In the genomic region with DNA sequence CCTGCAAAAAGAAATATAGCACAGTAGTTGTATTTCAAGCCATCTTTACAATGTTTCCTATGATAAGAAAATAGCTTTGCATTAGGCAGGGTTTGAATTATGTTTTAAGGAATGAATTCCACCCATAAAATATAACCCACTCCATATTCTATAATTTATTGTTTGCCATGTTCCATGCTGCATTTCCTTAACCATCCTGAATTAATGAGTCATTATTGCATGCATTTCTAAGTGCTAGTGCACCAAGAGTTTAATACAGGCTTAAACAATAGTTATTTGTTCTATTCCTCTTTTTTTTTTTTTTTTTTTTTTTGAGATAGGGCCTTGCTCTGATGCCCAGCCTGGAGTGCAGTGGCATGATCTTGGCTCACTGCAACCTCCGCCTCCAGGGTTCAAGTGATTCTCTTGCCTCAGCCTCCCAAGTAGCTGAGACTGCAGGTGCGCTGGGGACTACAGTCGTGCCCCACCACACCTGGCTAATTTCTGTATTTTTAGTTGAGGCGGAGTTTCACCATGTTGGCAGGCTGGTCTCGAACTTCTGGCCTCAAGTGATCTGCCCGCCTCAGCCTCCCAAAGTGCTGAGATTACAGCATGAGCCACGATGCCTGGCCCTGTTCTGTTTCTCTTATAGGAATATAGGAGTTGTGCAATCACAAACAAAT, we compare ENCODE assay signal across 17 cellular contexts. TPM values are rescaled to one million over a fixed set of nuclear protein-coding genes. Genes with fewer than 3 reads are reported as not detected.
DNase-seq lines count a peak whose midpoint lies in the region; ATAC-seq, FAIRE-seq and TF ChIP-seq lines count a peak whose summit lies in the region.
"Had no signal": no experiment of that assay in that cellular context is flagged by ENCODE, and none has a peak within 500 bp of the region (broad histone marks: within the 10 kb centered on the region; RNA-seq: fewer than 3 reads in every experiment).

No MANE protein-coding gene starts in this region.

- no peak for ATAC-seq in SK-N-SH treated with all-trans-retinoic acid at 6 μM for 48 hours

- 89% methylated on average over 5 of the region's 7 CpGs for whole genome bisulfite sequencing in SK-N-SH (ENCODE audit: low lambda C conversion rate)

- TF ChIP-seq RAD21 in SK-N-SH (IDR thresholded peaks at IDR 0.05; ENCODE audit: low read length), result no peak

- intact Hi-C loops in OCI-LY7 (cut with micrococcal nuclease; ENCODE audit: unreplicated experiment) (loop anchor here (1.0 to 10.0 kb wide), 3 partner anchors 75 to 289 kb away; no protein-coding TSS in a partner anchor), tibial artery (cut with DNase I; ENCODE audit: low total_unique reads) (loop anchor here (5.0 kb wide), 1 partner anchor 77 kb away; no protein-coding TSS in a partner anchor)

- no peak for FAIRE-seq in D721Med (lab: Jason Lieb, UNC)

- H4K20me1 ChIP-seq in SK-N-SH (ENCODE audit: insufficient read depth) (no peaks in the 10 kb centered on the region), OCI-LY7 (ENCODE audit: insufficient read depth, low read length) (no peaks in the 10 kb centered on the region)

- no peaks in the 10 kb centered on the region for H3K27me3 ChIP-seq in SK-N-SH (ENCODE audit: insufficient read depth)
- H3K27me3 ChIP-seq in tibial artery, result no peaks in the 10 kb centered on the region
- H3K27me3 ChIP-seq: heart right ventricle, tibial nerve had no signal

- CTCF ChIA-PET in SK-N-SH (lab: Yijun Ruan, JAX) (interaction anchor here (1.0 to 2.1 kb wide), 4 partner anchors 8 to 290 kb away, joined by 3 to 5 read pairs (median 4); no protein-coding TSS in a partner anchor), OCI-LY7 (lab: Charles Lee; ENCODE audit: unreplicated experiment) (no interaction called here)

- no peak overlapping the region for H2AFZ ChIP-seq in SK-N-SH (ENCODE audit: low read depth)
- no peak overlapping the region for H2AFZ ChIP-seq in OCI-LY7 (ENCODE audit: low read length)
- H2AFZ ChIP-seq: GM23338 had no signal

- H3K9me3 ChIP-seq in SK-N-SH, result no peaks in the 10 kb centered on the region
- H3K9me3 ChIP-seq in OCI-LY7 (ENCODE audit: low read length), result peaks cover 6% of the 10 kb centered on the region; the same call in 1 of the 2 replicates
- no peaks in the 10 kb centered on the region for H3K9me3 ChIP-seq in tibial artery
- H3K9me3 ChIP-seq: heart right ventricle, tibial nerve had no signal

- H3K79me2 ChIP-seq in SK-N-SH (ENCODE audit: insufficient read depth), result peaks cover 16% of the 10 kb centered on the region; the same call in 1 of the 2 replicates
- no peaks in the 10 kb centered on the region for H3K79me2 ChIP-seq in OCI-LY7 (ENCODE audit: insufficient read depth, low read depth, low read length)

- no TSS peak for BruUV-seq in OCI-LY7 (replicated peaks; lab: Mats Ljungman, UMichigan)

- no peak overlapping the region for H3K9ac ChIP-seq in SK-N-SH
- H3K9ac ChIP-seq: KMS-11 had no signal

- no peak for TF ChIP-seq CTCF in SK-N-SH (IDR thresholded peaks at IDR 0.05)
- no peak for TF ChIP-seq CTCF in OCI-LY7 (conservative IDR thresholded peaks at IDR 0.05; ENCODE audit: low read length)
- no peak for TF ChIP-seq CTCF in tibial artery (IDR thresholded peaks at IDR 0.05)
- no peak for TF ChIP-seq CTCF in D721Med (IDR thresholded peaks at IDR 0.05; ENCODE audit: insufficient read depth, missing control alignments)

- TF ChIP-seq EP300 in SK-N-SH (IDR thresholded peaks at IDR 0.05; ENCODE audit: borderline replicate concordance in 1 of 2, low read depth in 1 of 2, low read length in 1 of 2), result no peak

- no peak overlapping the region for H3K4me3 ChIP-seq in SK-N-SH (ENCODE audit: low read depth in 2 of 2, low read length in 1 of 2)
- H3K4me3 ChIP-seq in OCI-LY7 (ENCODE audit: low read depth, low read length, poor library complexity, severe bottlenecking), result no peak overlapping the region
- no peak overlapping the region for H3K4me3 ChIP-seq in tibial artery
- H3K4me3 ChIP-seq: GM12878, GM23338, heart right ventricle, tibial nerve had no signal

- H3K4me1 ChIP-seq in SK-N-SH (ENCODE audit: control insufficient read depth in 1 of 2, insufficient read depth in 2 of 2, low read depth in 1 of 2, low read length in 1 of 2) (peaks cover 0 to 15% of the 10 kb centered on the region in 2 experiments; a peak in 1 of 4 replicates), OCI-LY7 (ENCODE audit: insufficient read depth, low read length, poor library complexity, severe bottlenecking) (peaks cover 34% of the 10 kb centered on the region), tibial artery (peaks cover 0 to 52% (median 14%) of the 10 kb centered on the region in 4 donors)

- POLR2A ChIA-PET in SK-N-SH (lab: Yijun Ruan, JAX), result no interaction called here
- POLR2A ChIA-PET in OCI-LY7 (lab: Charles Lee), result interaction anchor here (0.7 to 2.1 kb wide), 15 partner anchors 12 to 180 kb away, joined by 3 to 10 read pairs (median 4); partner anchors contain the start of gene DNAJB4

- DNase-seq in SK-N-SH, result no peak
- DNase-seq in OCI-LY7 (ENCODE audit: low spot score), result peak; percentile 60
- DNase-seq in fibroblast of gingiva (ENCODE audit: low read depth), result peak; percentile 85
- no peak for DNase-seq in tibial artery
- DNase-seq in HPDE6-E6E7 (ENCODE audit: extremely low spot score), result no peak
- DNase-seq in RKO (ENCODE audit: low spot score), result no peak
- DNase-seq in D721Med (ENCODE audit: insufficient read length, low spot score), result no peak
- DNase-seq: activated CD4-positive, CD25-positive, alpha-beta regulatory T cell treated with anti-CD3 and anti-CD28 coated beads, Interleukin-2, amount 50 U/mL, for 72 hours; activated T-cell treated with anti-CD3 and anti-CD28 coated beads, Interleukin-2, amount 50 U/mL, for 1 hour; stimulated activated CD4-positive, alpha-beta T cell treated with anti-CD3 and anti-CD28 coated beads, Interleukin-2, amount 100 ng/mL, for 24 hours had no signal

- H3K36me3 ChIP-seq in SK-N-SH (replicated peaks in 1 of 2; ENCODE audit: control insufficient read depth in 1 of 2, insufficient read depth in 2 of 2, low read length in 1 of 2) (peaks cover 15 to 55% of the 10 kb centered on the region in 2 experiments), OCI-LY7 (ENCODE audit: insufficient read depth, low read length) (peaks cover 37% of the 10 kb centered on the region), tibial artery (peaks cover 0 to 15% (median 3%) of the 10 kb centered on the region in 3 donors)

- peaks cover 32% of the 10 kb centered on the region for H3F3A ChIP-seq in SK-N-SH (replicated peaks; ENCODE audit: insufficient read depth)

- H3K27ac ChIP-seq in SK-N-SH (ENCODE audit: low read depth in 2 of 2, low read length in 1 of 2) (peak overlapping the region in 1 of 2 experiments; percentile 63; a peak in 2 of 4 replicates), OCI-LY7 (ENCODE audit: low read depth, low read length, poor library complexity, severe bottlenecking) (peak overlapping the region; percentile 70), tibial artery (peak overlapping the region; percentile 26 to 58)
- H3K27ac ChIP-seq: 22Rv1, KMS-11 had no signal

- no peaks in the 10 kb centered on the region for H3K9me2 ChIP-seq in SK-N-SH
- H3K9me2 ChIP-seq in OCI-LY7 (ENCODE audit: insufficient read depth, low read length), result no peaks in the 10 kb centered on the region

- no peak overlapping the region; the same call in 1 of the 2 replicates for H3K4me2 ChIP-seq in SK-N-SH
- H3K4me2 ChIP-seq in OCI-LY7 (ENCODE audit: low read length), result peak overlapping the region; percentile 43
- H3K4me2 ChIP-seq: GM23338, KMS-11 had no signal

TF ChIP-seq in SK-N-SH treated with all-trans-retinoic acid at 6 μM for 48 hours, 23 proteins besides CTCF, POLR2A, EP300 and RAD21:
- TF ChIP-seq ISL1 (CRISPR knock-in tag; IDR thresholded peaks at IDR 0.05) (peak; percentile 16; the same call in 1 of the 2 replicates), RARB (CRISPR knock-in tag; IDR thresholded peaks at IDR 0.05) (no peak), ZFP3 (CRISPR knock-in tag; IDR thresholded peaks at IDR 0.05) (no peak)

TF ChIP-seq in SK-N-SH, 30 proteins besides CTCF, POLR2A, EP300 and RAD21 (continues in another document):
- TF ChIP-seq TEAD4 (IDR thresholded peaks at IDR 0.05; ENCODE audit: borderline replicate concordance, insufficient read depth) (no peak), GATA2 (CRISPR knock-in tag; IDR thresholded peaks at IDR 0.05) (no peak), CHD2 (IDR thresholded peaks at IDR 0.05; ENCODE audit: low read length, partially characterized antibody) (no peak), FOXM1 (IDR thresholded peaks at IDR 0.05; ENCODE audit: low read depth) (no peak), YY1 (IDR thresholded peaks at IDR 0.05; ENCODE audit: low read depth) (no peak), ELF1 (IDR thresholded peaks at IDR 0.05) (no peak), FOSL2 (IDR thresholded peaks at IDR 0.05; ENCODE audit: borderline replicate concordance, low read depth) (no peak)
- TF ChIP-seq, protein P1, sequence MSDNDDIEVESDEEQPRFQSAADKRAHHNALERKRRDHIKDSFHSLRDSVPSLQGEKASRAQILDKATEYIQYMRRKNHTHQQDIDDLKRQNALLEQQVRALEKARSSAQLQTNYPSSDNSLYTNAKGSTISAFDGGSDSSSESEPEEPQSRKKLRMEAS (IDR thresholded peaks at IDR 0.05; ENCODE audit: low read depth), result no peak
- TF ChIP-seq, protein P2, sequence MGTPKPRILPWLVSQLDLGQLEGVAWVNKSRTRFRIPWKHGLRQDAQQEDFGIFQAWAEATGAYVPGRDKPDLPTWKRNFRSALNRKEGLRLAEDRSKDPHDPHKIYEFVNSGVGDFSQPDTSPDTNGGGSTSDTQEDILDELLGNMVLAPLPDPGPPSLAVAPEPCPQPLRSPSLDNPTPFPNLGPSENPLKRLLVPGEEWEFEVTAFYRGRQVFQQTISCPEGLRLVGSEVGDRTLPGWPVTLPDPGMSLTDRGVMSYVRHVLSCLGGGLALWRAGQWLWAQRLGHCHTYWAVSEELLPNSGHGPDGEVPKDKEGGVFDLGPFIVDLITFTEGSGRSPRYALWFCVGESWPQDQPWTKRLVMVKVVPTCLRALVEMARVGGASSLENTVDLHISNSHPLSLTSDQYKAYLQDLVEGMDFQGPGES (IDR thresholded peaks at IDR 0.05; ENCODE audit: low read depth, low read length), result no peak

RNA-seq across cellular contexts. Expression of gene MIGA1, which starts 45.4 kb away (rescaled TPM):
- polyA plus RNA-seq in SK-N-SH (2012; rRNA removed), result 2.5 and 4.4 TPM in 2 replicates
- 4.6 and 5.1 TPM in 2 replicates for polyA plus RNA-seq in SK-N-SH (2012; cell fraction: cytosol; rRNA removed)
- polyA plus RNA-seq in SK-N-SH (2012; cell fraction: nucleus; rRNA removed), result 2.2 and 5.2 TPM in 2 replicates
- total RNA-seq in OCI-LY7 (2014; rRNA removed; shearing (Covaris generic)), result 3.7 and 5.1 TPM in 2 replicates
- 7.5 and 8.4 TPM in 2 replicates for total RNA-seq in OCI-LY7 (2022)

Comparison
In these comparisons a context has a peak if more than half of its experiments do, and no peak if none do; other contexts are left out.
1. DNase-seq: peak in OCI-LY7 (single experiment) and fibroblast of gingiva (single experiment); none in SK-N-SH (single experiment), tibial artery (0 of 2), HPDE6-E6E7 (single experiment), RKO (single experiment) and D721Med (single experiment).